ENCODE assay signal across 13 cellular contexts in the genomic region with DNA sequence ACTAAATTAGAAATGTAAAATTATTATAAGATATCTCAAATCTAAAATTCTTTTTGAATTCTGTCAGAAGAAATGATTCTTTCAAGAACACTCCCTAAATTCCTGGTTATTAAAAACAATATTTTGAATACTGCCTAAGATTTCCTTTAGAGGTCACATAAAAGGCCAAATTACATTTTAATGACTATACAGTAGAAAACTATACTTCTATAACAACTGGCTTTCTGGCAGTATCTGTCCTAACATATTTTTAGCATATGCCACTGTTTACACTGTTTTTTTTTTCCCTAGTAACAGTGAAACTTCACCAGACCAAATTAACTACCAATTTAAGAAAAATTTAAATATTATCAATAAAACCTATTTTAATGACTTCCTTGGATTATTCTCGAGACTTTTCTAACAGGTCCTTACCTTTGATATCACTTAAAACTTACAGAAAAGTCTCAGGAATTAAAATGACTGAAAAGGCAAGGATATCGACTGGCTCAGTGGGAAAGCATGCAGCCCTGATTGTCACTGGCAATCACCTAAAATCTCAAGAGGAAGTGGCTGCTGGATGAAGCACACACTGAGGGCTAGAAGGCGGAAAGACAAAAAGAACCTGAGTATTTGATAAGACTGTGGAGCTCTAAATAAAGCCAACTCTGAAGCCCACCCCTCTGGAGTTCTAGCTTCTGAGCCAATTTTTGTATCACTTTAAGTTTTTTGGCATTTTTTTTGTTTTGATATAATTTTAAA. TPM values are rescaled to one million over a fixed set of nuclear protein-coding genes. Genes with fewer than 3 reads are reported as not detected.
DNase-seq lines count a peak whose midpoint lies in the region; ATAC-seq, FAIRE-seq and TF ChIP-seq lines count a peak whose summit lies in the region.
"Had no signal": no experiment of that assay in that cellular context is flagged by ENCODE, and none has a peak within 500 bp of the region (broad histone marks: within the 10 kb centered on the region; RNA-seq: fewer than 3 reads in every experiment).

No MANE protein-coding gene starts in this region.

- H3K27me3 ChIP-seq in Karpas-422 (ENCODE audit: low read length), result no peaks in the 10 kb centered on the region
- H3K27me3 ChIP-seq: colonic mucosa had no signal

- H3K27ac Mint-ChIP-seq in WTC11, result peak overlapping the region; percentile 65
- no peak overlapping the region for H3K27ac Mint-ChIP-seq in activated T-helper 2 cell treated with anti-CD3 and anti-CD28 coated beads, Interferon-gamma antibody, Interleukin-2, Interleukin-4, amounts not matched to agents 10 μg/mL and 5 μg/mL and 100 μg/mL, durations not matched to agents 14 hours and 24 hours and 36 hours

- POLR2A ChIA-PET in A549 (lab: Yijun Ruan, JAX), result interaction anchor here (0.5 to 1.7 kb wide), 2 partner anchors 9 to 196 kb away, joined by 3 to 8 read pairs; no protein-coding TSS in a partner anchor
- POLR2A ChIA-PET in WTC11 (lab: Charles Lee), result interaction anchor here (1.1 kb wide), 2 partner anchors 9 to 19 kb away, joined by 3 read pairs; no protein-coding TSS in a partner anchor

- H3K4me3 ChIP-seq in A549 (no peak overlapping the region), Karpas-422 (ENCODE audit: low read length) (no peak overlapping the region)
- H3K4me3 ChIP-seq: colonic mucosa had no signal

- no peak for ATAC-seq in A549
- peak; percentile 48; the same call in 1 of the 2 replicates for ATAC-seq in WTC11
- ATAC-seq: left colon had no signal

- no peaks in the 10 kb centered on the region for H3K9me2 ChIP-seq in Karpas-422 (replicated peaks; ENCODE audit: insufficient read depth, low read length)

- TF ChIP-seq CTCF in A549 (IDR thresholded peaks at IDR 0.05) (no peak), WTC11 (IDR thresholded peaks at IDR 0.05) (no peak)

- intact Hi-C loops in activated T-helper 2 cell treated with anti-CD3 and anti-CD28 coated beads, Interferon-gamma antibody, Interleukin-2, Interleukin-4, amounts not matched to agents 10 μg/mL and 5 μg/mL and 100 μg/mL, durations not matched to agents 14 hours and 24 hours and 36 hours (cut with micrococcal nuclease), result no loop called here

- H3K4me1 ChIP-seq in A549 (peaks cover 46% of the 10 kb centered on the region), Karpas-422 (ENCODE audit: low read length) (no peaks in the 10 kb centered on the region)
- H3K4me1 ChIP-seq: colonic mucosa had no signal

- H3K36me3 ChIP-seq in Karpas-422 (ENCODE audit: insufficient read depth, low read length), result no peaks in the 10 kb centered on the region
- H3K36me3 ChIP-seq: colonic mucosa had no signal

- no peak overlapping the region for H3K9ac ChIP-seq in Karpas-422 (ENCODE audit: low read length)
- H3K9ac ChIP-seq: KMS-11 had no signal

- WGBS in A549 (ENCODE audit: missing lambda C conversion rate), result 38% methylated on average over 3 of the region's 3 CpGs

- no peak for TF ChIP-seq EP300 in A549 (IDR thresholded peaks at IDR 0.05)

- no peaks in the 10 kb centered on the region for H3K9me3 ChIP-seq in A549
- H3K9me3 ChIP-seq in Karpas-422 (ENCODE audit: low read length), result no peaks in the 10 kb centered on the region
- H3K9me3 ChIP-seq: colonic mucosa had no signal

- peak overlapping the region; percentile 73 to 77 for H3K27ac ChIP-seq in A549
- no peak overlapping the region for H3K27ac ChIP-seq in Karpas-422 (ENCODE audit: low read length)
- H3K27ac ChIP-seq: colonic mucosa, KMS-11 had no signal

- H3K4me1 Mint-ChIP-seq in WTC11, result peaks cover 19% of the 10 kb centered on the region
- H3K4me1 Mint-ChIP-seq in activated T-helper 2 cell treated with anti-CD3 and anti-CD28 coated beads, Interferon-gamma antibody, Interleukin-2, Interleukin-4, amounts not matched to agents 10 μg/mL and 5 μg/mL and 100 μg/mL, durations not matched to agents 14 hours and 24 hours and 36 hours (ENCODE audit: low read depth), result peaks cover 50% of the 10 kb centered on the region

- no peaks in the 10 kb centered on the region for H3K79me2 ChIP-seq in Karpas-422 (ENCODE audit: low read length)

- TF ChIP-seq RAD21 in A549 (conservative IDR thresholded peaks at IDR 0.05 in 1 of 2, IDR thresholded peaks at IDR 0.05 in 1 of 2), result no peak

- no peaks in the 10 kb centered on the region for H3K9me3 Mint-ChIP-seq in WTC11
- H3K9me3 Mint-ChIP-seq in activated T-helper 2 cell treated with anti-CD3 and anti-CD28 coated beads, Interferon-gamma antibody, Interleukin-2, Interleukin-4, amounts not matched to agents 10 μg/mL and 5 μg/mL and 100 μg/mL, durations not matched to agents 14 hours and 24 hours and 36 hours, result no peaks in the 10 kb centered on the region

- no peaks in the 10 kb centered on the region for H3K27me3 Mint-ChIP-seq in WTC11 (ENCODE audit: low read depth)
- H3K27me3 Mint-ChIP-seq in activated T-helper 2 cell treated with anti-CD3 and anti-CD28 coated beads, Interferon-gamma antibody, Interleukin-2, Interleukin-4, amounts not matched to agents 10 μg/mL and 5 μg/mL and 100 μg/mL, durations not matched to agents 14 hours and 24 hours and 36 hours (ENCODE audit: low read depth), result no peaks in the 10 kb centered on the region

- H3K4me2 ChIP-seq in A549 (peak overlapping the region; percentile 84), Karpas-422 (ENCODE audit: low read depth, low read length, poor library complexity, severe bottlenecking) (no peak overlapping the region)
- H3K4me2 ChIP-seq: KMS-11 had no signal

- no peak overlapping the region for H3K4me3 Mint-ChIP-seq in WTC11
- no peak overlapping the region for H3K4me3 Mint-ChIP-seq in activated T-helper 2 cell treated with anti-CD3 and anti-CD28 coated beads, Interferon-gamma antibody, Interleukin-2, Interleukin-4, amounts not matched to agents 10 μg/mL and 5 μg/mL and 100 μg/mL, durations not matched to agents 14 hours and 24 hours and 36 hours (ENCODE audit: low read depth)

- TF ChIP-seq POLR2A in A549 (IDR thresholded peaks at IDR 0.05; ENCODE audit: low read length), result no peak

- H4K20me1 ChIP-seq in Karpas-422 (ENCODE audit: insufficient read depth, low read depth, low read length), result no peaks in the 10 kb centered on the region

- no peak for DNase-seq in A549 (ENCODE audit: low read depth in 1 of 2, low spot score in 1 of 2)
- DNase-seq in HCEC 1CT, result peak; percentile 63
- no peak for DNase-seq in WTC11 (ENCODE audit: low spot score)
- peak; percentile 22 for DNase-seq in hepatic stellate cell (ENCODE audit: low spot score)
- DNase-seq in activated T-helper 2 cell treated with anti-CD3 and anti-CD28 coated beads, Interferon-gamma antibody, Interleukin-2, Interleukin-4, amounts not matched to agents 10 μg/mL and 5 μg/mL and 100 μg/mL, durations not matched to agents 14 hours and 24 hours and 36 hours (ENCODE audit: low spot score), result no peak
- DNase-seq in Karpas-422, result no peak
- no peak for DNase-seq in NAMALWA (ENCODE audit: low spot score)
- no peak for DNase-seq in activated CD8-positive, alpha-beta memory T cell treated with anti-CD3 and anti-CD28 coated beads, Interleukin-2, amount 50 U/mL, for 4 hours
- DNase-seq: colonic mucosa; left colon; SHP77; stimulated activated CD4-positive, alpha-beta T cell treated with anti-CD3 and anti-CD28 coated beads, Interleukin-12 subunit alpha, Interleukin-12 subunit beta, amount 100 ng/mL, for 4 hours had no signal

- H2AFZ ChIP-seq in Karpas-422 (ENCODE audit: low read length), result no peak overlapping the region

- no peaks in the 10 kb centered on the region for H3K36me3 Mint-ChIP-seq in WTC11
- H3K36me3 Mint-ChIP-seq in activated T-helper 2 cell treated with anti-CD3 and anti-CD28 coated beads, Interferon-gamma antibody, Interleukin-2, Interleukin-4, amounts not matched to agents 10 μg/mL and 5 μg/mL and 100 μg/mL, durations not matched to agents 14 hours and 24 hours and 36 hours (ENCODE audit: low read depth), result peaks cover 2% of the 10 kb centered on the region

- FAIRE-seq in A549 (lab: Jason Lieb, UNC), result no peak

- CTCF ChIA-PET in A549 (lab: Yijun Ruan, JAX) (interaction anchor here (0.9 to 1.4 kb wide), 2 partner anchors 11 to 13 kb away, joined by 3 read pairs; no protein-coding TSS in a partner anchor), WTC11 (lab: Charles Lee) (no interaction called here)

TF ChIP-seq in WTC11, 78 proteins besides CTCF, POLR2A, EP300 and RAD21 (continues in another document):
- TF ChIP-seq, protein P1, sequence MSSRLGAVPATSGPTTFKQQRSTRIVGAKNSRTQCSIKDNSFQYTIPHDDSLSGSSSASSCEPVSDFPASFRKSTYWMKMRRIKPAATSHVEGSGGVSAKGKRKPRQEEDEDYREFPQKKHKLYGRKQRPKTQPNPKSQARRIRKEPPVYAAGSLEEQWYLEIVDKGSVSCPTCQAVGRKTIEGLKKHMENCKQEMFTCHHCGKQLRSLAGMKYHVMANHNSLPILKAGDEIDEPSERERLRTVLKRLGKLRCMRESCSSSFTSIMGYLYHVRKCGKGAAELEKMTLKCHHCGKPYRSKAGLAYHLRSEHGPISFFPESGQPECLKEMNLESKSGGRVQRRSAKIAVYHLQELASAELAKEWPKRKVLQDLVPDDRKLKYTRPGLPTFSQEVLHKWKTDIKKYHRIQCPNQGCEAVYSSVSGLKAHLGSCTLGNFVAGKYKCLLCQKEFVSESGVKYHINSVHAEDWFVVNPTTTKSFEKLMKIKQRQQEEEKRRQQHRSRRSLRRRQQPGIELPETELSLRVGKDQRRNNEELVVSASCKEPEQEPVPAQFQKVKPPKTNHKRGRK (CRISPR knock-in tag; IDR thresholded peaks at IDR 0.05; ENCODE audit: borderline replicate concordance), result no peak

RNA-seq across cellular contexts. Expression of a gene that starts 59.6 kb away (rescaled TPM):
- polyA plus RNA-seq in A549 (2011; rRNA removed) (23.2 and 29.4 TPM in 2 replicates), A549 (2017; fragmentation: RNase III; extraction: RNeasy Plus Mini Kit Qiagen cat#74134 plus additional on column Dnase treatment) (8.3 to 9.1 TPM (median 8.9 TPM) in 3 replicates)
- 4.0 and 4.7 TPM in 2 replicates for polyA plus RNA-seq in A549 (2012; cell fraction: cytosol; rRNA removed)
- 4.7 and 8.4 TPM in 2 replicates for polyA plus RNA-seq in A549 (2012; cell fraction: nucleus; rRNA removed)
- 19.7 and 21.7 TPM in 2 replicates for polyA minus RNA-seq in A549 (2011; rRNA and poly(A)+ RNA removed)
- total RNA-seq in WTC11 (2021), result 13.5 to 19.3 TPM (median 15.5 TPM) in 3 replicates
- 16.5 and 19.0 TPM in 2 replicates for total RNA-seq in activated T-helper 2 cell treated with anti-CD3 and anti-CD28 coated beads, Interferon-gamma antibody, Interleukin-2, Interleukin-4, amounts not matched to agents 10 μg/mL and 5 μg/mL and 100 μg/mL, durations not matched to agents 14 hours and 24 hours and 36 hours
- total RNA-seq in Karpas-422 (2014; rRNA removed; shearing (Covaris generic); ENCODE audit: low replicate concordance), result 2.5 and 7.3 TPM in 2 replicates

Comparison
In these comparisons a context has a peak if more than half of its experiments do, and no peak if none do; other contexts are left out.
1. DNase-seq: peak in HCEC 1CT (single experiment) and hepatic stellate cell (single experiment); none in A549 (0 of 2), WTC11 (single experiment), activated T-helper 2 cell treated with anti-CD3 and anti-CD28 coated beads, Interferon-gamma antibody, Interleukin-2, Interleukin-4, amounts not matched to agents 10 μg/mL and 5 μg/mL and 100 μg/mL, durations not matched to agents 14 hours and 24 hours and 36 hours (single experiment), Karpas-422 (single experiment), NAMALWA (single experiment) and activated CD8-positive, alpha-beta memory T cell treated with anti-CD3 and anti-CD28 coated beads, Interleukin-2, amount 50 U/mL, for 4 hours (single experiment).